In genomic region chr1:218390625-218391024, GRCh38 we compare ENCODE assay signal across 17 cellular contexts. TPM values are rescaled to one million over a fixed set of nuclear protein-coding genes. Genes with fewer than 3 reads are reported as not detected.
DNase-seq lines count a peak whose midpoint lies in the region; TF ChIP-seq lines count a peak whose summit lies in the region.
"Had no signal": no experiment of that assay in that cellular context is flagged by ENCODE, and none has a peak within 500 bp of the region (broad histone marks: within the 10 kb centered on the region; RNA-seq: fewer than 3 reads in every experiment).

No MANE protein-coding gene starts in this region.

- peaks cover 58% of the 10 kb centered on the region for H3K79me2 ChIP-seq in osteoblast (ENCODE audit: insufficient read depth, low read length)

- H3K4me1 ChIP-seq in osteoblast (ENCODE audit: insufficient read depth, low read length) = peaks cover 26% of the 10 kb centered on the region
- H3K4me1 ChIP-seq: HAP-1 had no signal

- no peak for TF ChIP-seq CTCF in astrocyte of the spinal cord (IDR thresholded peaks at IDR 0.05; ENCODE audit: low read depth, low read length)
- no peak for TF ChIP-seq CTCF in osteoblast (IDR thresholded peaks at IDR 0.05; ENCODE audit: extremely low read depth, low read depth, low read length)
- TF ChIP-seq CTCF in type B pancreatic cell (conservative IDR thresholded peaks at IDR 0.05) = no peak

- H3K9me3 Mint-ChIP-seq in type B pancreatic cell = no peaks in the 10 kb centered on the region
- H3K9me3 Mint-ChIP-seq: activated T-cell treated with anti-CD3 and anti-CD28 coated beads, Interleukin-2, amount 50 U/mL, for 24 hours; memory B cell had no signal

- in situ Hi-C loops in astrocyte of the spinal cord (cut with HindIII; ENCODE audit: low sequenced_read_pairs) = no loop called here

- H3K4me3 ChIP-seq in astrocyte of the spinal cord (ENCODE audit: low read depth, low read length) (no peak overlapping the region), osteoblast (ENCODE audit: insufficient read depth, low read length) (no peak overlapping the region)
- H3K4me3 ChIP-seq: HAP-1, stomach had no signal

- peak overlapping the region; percentile 32 for H3K4me2 ChIP-seq in osteoblast (ENCODE audit: insufficient read depth, low read length)
- H3K4me2 ChIP-seq: KMS-11 had no signal

- H3K4me1 Mint-ChIP-seq in type B pancreatic cell (ENCODE audit: unreplicated experiment) = peaks cover 10% of the 10 kb centered on the region
- H3K4me1 Mint-ChIP-seq: activated naive CD8-positive, alpha-beta T cell treated with anti-CD3 and anti-CD28 coated beads, Interleukin-2, amount 50 U/mL, for 24 hours; memory B cell had no signal

- no peaks in the 10 kb centered on the region for H4K20me1 ChIP-seq in osteoblast (ENCODE audit: insufficient read depth, low read length)

- no peak overlapping the region for H3K27ac Mint-ChIP-seq in type B pancreatic cell
- H3K27ac Mint-ChIP-seq: activated naive CD8-positive, alpha-beta T cell treated with anti-CD3 and anti-CD28 coated beads, Interleukin-2, amount 50 U/mL, for 24 hours; activated T-cell treated with anti-CD3 and anti-CD28 coated beads, Interleukin-2, amount 50 U/mL, for 24 hours; memory B cell had no signal

- peak overlapping the region; percentile 2 for H3K27ac ChIP-seq in osteoblast (ENCODE audit: low read depth, low read length)
- H3K27ac ChIP-seq: KMS-11, stomach had no signal

- H3K27me3 ChIP-seq in osteoblast (ENCODE audit: insufficient read depth, low read length) = no peaks in the 10 kb centered on the region
- H3K27me3 ChIP-seq: stomach had no signal

- H3K36me3 ChIP-seq in osteoblast (ENCODE audit: insufficient read depth, low read length) = no peaks in the 10 kb centered on the region
- H3K36me3 ChIP-seq: HAP-1, stomach had no signal

- H3K9me3 ChIP-seq in osteoblast (ENCODE audit: low read depth, low read length) = no peaks in the 10 kb centered on the region
- H3K9me3 ChIP-seq: HAP-1, stomach had no signal

- no peaks in the 10 kb centered on the region for H3K27me3 Mint-ChIP-seq in type B pancreatic cell

- peaks cover 21% of the 10 kb centered on the region for H3K36me3 Mint-ChIP-seq in type B pancreatic cell
- H3K36me3 Mint-ChIP-seq: memory B cell had no signal

- H3K4me3 Mint-ChIP-seq in type B pancreatic cell = no peak overlapping the region
- H3K4me3 Mint-ChIP-seq: activated naive CD8-positive, alpha-beta T cell treated with anti-CD3 and anti-CD28 coated beads, Interleukin-2, amount 50 U/mL, for 24 hours; activated T-cell treated with anti-CD3 and anti-CD28 coated beads, Interleukin-2, amount 50 U/mL, for 24 hours; memory B cell had no signal

- H2AFZ ChIP-seq in osteoblast (ENCODE audit: low read length) = no peak overlapping the region

- DNase-seq in NCI-H1105 treated with DMSO at 0.1 percent for 48 hours (lab: John Stamatoyannopoulos, UW) = peak; percentile 15
- DNase-seq in NCI-H1105 (lab: John Stamatoyannopoulos, UW) = no peak
- peak; percentile 72 for DNase-seq in NCI-H2029 treated with DMSO at 0.1 percent for 48 hours (lab: John Stamatoyannopoulos, UW)
- DNase-seq in astrocyte of the spinal cord (ENCODE audit: low read depth, low spot score) = peak; percentile 63
- no peak for DNase-seq in osteoblast (ENCODE audit: insufficient read length, low spot score, missing footprints)
- no peak for DNase-seq in midbrain (lab: John Stamatoyannopoulos, UW)
- DNase-seq in AML-193 (lab: John Stamatoyannopoulos, UW) = no peak
- no peak for DNase-seq in type B pancreatic cell (ENCODE audit: extremely low spot score, unreplicated experiment)
- DNase-seq: 8988T; activated CD4-positive, alpha-beta T cell treated with anti-CD3 and anti-CD28 coated beads for 4 hours; activated naive CD8-positive, alpha-beta T cell treated with anti-CD3 and anti-CD28 coated beads, Interleukin-2, amount 50 U/mL, for 24 hours; activated T-cell treated with anti-CD3 and anti-CD28 coated beads, Interleukin-2, amount 50 U/mL, for 24 hours; stomach; T-helper 2 cell had no signal

RNA-seq across cellular contexts. Expression of gene TGFB2, which starts 45.5 kb away (rescaled TPM):
- total RNA-seq in osteoblast = 12.7 and 13.4 TPM in 2 replicates
- 18.4 and 207 TPM in 2 replicates for total RNA-seq in type B pancreatic cell (ENCODE audit: low replicate concordance)

Comparison
In these comparisons a context has a peak if more than half of its experiments do, and no peak if none do; other contexts are left out.
1. DNase-seq: peak in NCI-H1105 treated with DMSO at 0.1 percent for 48 hours (single experiment), NCI-H2029 treated with DMSO at 0.1 percent for 48 hours (single experiment) and astrocyte of the spinal cord (single experiment); none in NCI-H1105 (single experiment), osteoblast (single experiment), midbrain (single experiment), AML-193 (0 of 2) and type B pancreatic cell (single experiment).